In the genomic region with DNA sequence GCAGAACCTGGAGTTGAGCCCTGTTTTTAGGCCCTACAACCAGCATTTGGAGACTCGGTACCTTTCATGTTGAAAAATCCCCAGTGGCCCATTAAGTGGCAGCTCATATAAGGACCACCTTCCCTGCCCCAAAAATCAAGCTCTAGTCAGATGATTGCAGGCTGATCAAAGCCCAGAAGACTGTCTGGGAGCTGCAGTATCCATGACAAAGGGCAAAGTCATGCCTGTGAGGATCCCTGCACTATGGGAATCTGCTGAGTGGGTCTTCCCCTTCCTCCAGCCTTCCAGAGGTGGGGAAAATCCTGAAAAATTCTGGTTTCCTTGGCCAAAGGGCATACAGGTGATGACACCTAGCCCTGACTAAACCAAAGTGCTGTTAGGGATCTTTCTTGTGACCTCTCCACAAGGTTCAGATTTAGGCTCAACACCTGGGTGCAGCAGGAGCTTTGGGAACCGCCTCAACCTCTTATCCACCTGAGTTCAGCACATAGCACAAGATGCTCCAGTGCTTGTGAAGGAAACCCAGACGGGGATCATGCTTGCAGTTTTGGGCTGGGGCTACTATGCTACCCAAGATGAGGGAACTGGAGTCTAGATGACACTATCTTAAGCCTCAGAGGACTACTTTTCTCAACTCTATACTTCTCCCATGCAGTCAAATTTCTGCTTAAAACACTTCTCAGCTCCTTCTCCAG, we compare ENCODE assay signal across 8 cellular contexts. TPM values are rescaled to one million over a fixed set of nuclear protein-coding genes. Genes with fewer than 3 reads are reported as not detected.
A peak's percentile ranks its signal among the peaks of the same experiment; 100 is the strongest.
DNase-seq lines count a peak whose midpoint lies in the region; ATAC-seq, FAIRE-seq and TF ChIP-seq lines count a peak whose summit lies in the region.

No MANE protein-coding gene starts in this region.

- H3K4me1 ChIP-seq in pancreas: peaks cover 10 to 32% (median 18%) of the 10 kb centered on the region in 3 donors

- no peak for FAIRE-seq in pancreas (lab: Jason Lieb, UNC)

- H3K27ac ChIP-seq in epithelial cell of prostate: peak overlapping the region; percentile 87
- peak overlapping the region in 3 of 4 donors; percentile 91 to 94 (median 94) for H3K27ac ChIP-seq in pancreas

- 65 to 68% methylated on average over 3 of the region's 3 CpGs for WGBS in pancreas, 2 donors

- no peaks in the 10 kb centered on the region for H3K27me3 ChIP-seq in pancreas

- no peaks in the 10 kb centered on the region for H3K9me3 ChIP-seq in pancreas

- DNase-seq in GM13976 (ENCODE audit: low spot score): no peak
- no peak for DNase-seq in epithelial cell of prostate (ENCODE audit: low read depth, low spot score)
- no peak for DNase-seq in pancreas
- DNase-seq in ureter (ENCODE audit: low spot score): no peak
- DNase-seq in G401 (ENCODE audit: low spot score): no peak
- no peak for DNase-seq in HPDE6-E6E7 (ENCODE audit: extremely low spot score)
- DNase-seq in CD1c-positive myeloid dendritic cell (ENCODE audit: extremely low spot score): no peak

- intact Hi-C loops in pancreas (cut with DNase I): no loop called here

- TF ChIP-seq CTCF in GM13976 (IDR thresholded peaks at IDR 0.05; ENCODE audit: borderline replicate concordance, control extremely low read depth, extremely low read depth, insufficient read depth, missing control alignments) (peak; percentile 4), pancreas (IDR thresholded peaks at IDR 0.05) (no peak)

- no peak overlapping the region for H3K4me3 ChIP-seq in pancreas

- no peak for ATAC-seq in pancreas

- H3K36me3 ChIP-seq in pancreas: peaks cover 0 to 14% (median 14%) of the 10 kb centered on the region in 3 donors

- in situ Hi-C loops in GM13976 (cut with MboI; ENCODE audit: low sequenced_read_pairs, unreplicated experiment): no loop called here
- in situ Hi-C loops in G401 (cut with HindIII; ENCODE audit: low sequenced_read_pairs): no loop called here

TF ChIP-seq in PFSK-1, 5 proteins besides CTCF, POLR2A, EP300 and RAD21:
- TF ChIP-seq, protein P1, sequence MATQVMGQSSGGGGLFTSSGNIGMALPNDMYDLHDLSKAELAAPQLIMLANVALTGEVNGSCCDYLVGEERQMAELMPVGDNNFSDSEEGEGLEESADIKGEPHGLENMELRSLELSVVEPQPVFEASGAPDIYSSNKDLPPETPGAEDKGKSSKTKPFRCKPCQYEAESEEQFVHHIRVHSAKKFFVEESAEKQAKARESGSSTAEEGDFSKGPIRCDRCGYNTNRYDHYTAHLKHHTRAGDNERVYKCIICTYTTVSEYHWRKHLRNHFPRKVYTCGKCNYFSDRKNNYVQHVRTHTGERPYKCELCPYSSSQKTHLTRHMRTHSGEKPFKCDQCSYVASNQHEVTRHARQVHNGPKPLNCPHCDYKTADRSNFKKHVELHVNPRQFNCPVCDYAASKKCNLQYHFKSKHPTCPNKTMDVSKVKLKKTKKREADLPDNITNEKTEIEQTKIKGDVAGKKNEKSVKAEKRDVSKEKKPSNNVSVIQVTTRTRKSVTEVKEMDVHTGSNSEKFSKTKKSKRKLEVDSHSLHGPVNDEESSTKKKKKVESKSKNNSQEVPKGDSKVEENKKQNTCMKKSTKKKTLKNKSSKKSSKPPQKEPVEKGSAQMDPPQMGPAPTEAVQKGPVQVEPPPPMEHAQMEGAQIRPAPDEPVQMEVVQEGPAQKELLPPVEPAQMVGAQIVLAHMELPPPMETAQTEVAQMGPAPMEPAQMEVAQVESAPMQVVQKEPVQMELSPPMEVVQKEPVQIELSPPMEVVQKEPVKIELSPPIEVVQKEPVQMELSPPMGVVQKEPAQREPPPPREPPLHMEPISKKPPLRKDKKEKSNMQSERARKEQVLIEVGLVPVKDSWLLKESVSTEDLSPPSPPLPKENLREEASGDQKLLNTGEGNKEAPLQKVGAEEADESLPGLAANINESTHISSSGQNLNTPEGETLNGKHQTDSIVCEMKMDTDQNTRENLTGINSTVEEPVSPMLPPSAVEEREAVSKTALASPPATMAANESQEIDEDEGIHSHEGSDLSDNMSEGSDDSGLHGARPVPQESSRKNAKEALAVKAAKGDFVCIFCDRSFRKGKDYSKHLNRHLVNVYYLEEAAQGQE (IDR thresholded peaks at IDR 0.05; ENCODE audit: insufficient read depth in 1 of 2, low read depth in 2 of 2, low read length in 2 of 2): no peak
- TF ChIP-seq SIN3A (IDR thresholded peaks at IDR 0.05; ENCODE audit: borderline replicate concordance, insufficient read depth, low read length) (no peak), TAF1 (IDR thresholded peaks at IDR 0.05; ENCODE audit: borderline replicate concordance, insufficient read depth, low read length) (no peak), FOXP2 (optimal IDR thresholded peaks at IDR 0.05; ENCODE audit: borderline replicate concordance, extremely low read depth, extremely low read length, insufficient read depth) (no peak), POLR2AphosphoS5 (IDR thresholded peaks at IDR 0.05; ENCODE audit: low read depth, low read length) (peak; percentile 58; the same call in 1 of the 2 replicates)

RNA-seq across cellular contexts. Expression of a gene that starts 1.2 kb away (rescaled TPM):
- 40.1 TPM for polyA plus RNA-seq in PFSK-1 (2012; ENCODE audit: insufficient read length, low read depth)
- 10 to 100 TPM in 1 of 6 donors, 1 to 10 TPM in 5; 5.2 to 13.7 (median 6.8) TPM for total RNA-seq in pancreas
- 10 to 100 TPM; 16.5 to 30.8 TPM for polyA plus RNA-seq in pancreas
- total RNA-seq in ureter: 21.1 TPM
- total RNA-seq in G401 (2014; rRNA removed; shearing (Covaris generic)): 18.1 and 48.8 TPM in 2 replicates

RNA-seq across cellular contexts. Expression of a gene that starts 6.2 kb away (rescaled TPM):
- polyA plus RNA-seq in PFSK-1 (2012; ENCODE audit: insufficient read length, low read depth): 54.0 TPM
- 10 to 100 TPM; 30.5 to 44.9 (median 35.0) TPM for total RNA-seq in pancreas
- polyA plus RNA-seq in pancreas: 10 to 100 TPM; 53.7 to 92.0 TPM
- 49.3 TPM for total RNA-seq in ureter
- 56.7 and 72.5 TPM in 2 replicates for total RNA-seq in G401 (2014; rRNA removed; shearing (Covaris generic))

RNA-seq across cellular contexts. Expression of a gene that starts 6.3 kb away (rescaled TPM):
- 22.3 TPM for polyA plus RNA-seq in PFSK-1 (2012; ENCODE audit: insufficient read length, low read depth)
- total RNA-seq in pancreas (10 to 100 TPM; 11.8 to 20.9 (median 16.1) TPM), ureter (48.3 TPM)
- 10 to 100 TPM in 1 of 2 donors, 1 to 10 TPM in 1; 8.2 to 19.4 TPM for polyA plus RNA-seq in pancreas
- total RNA-seq in G401 (2014; rRNA removed; shearing (Covaris generic)): 37.4 and 56.5 TPM in 2 replicates

RNA-seq across cellular contexts. Expression of a gene that starts 22.1 kb away (rescaled TPM):
- polyA plus RNA-seq in PFSK-1 (2012; ENCODE audit: insufficient read length, low read depth): 17.9 TPM
- total RNA-seq in pancreas: 1 to 10 TPM; 1.9 to 4.3 (median 3.2) TPM
- polyA plus RNA-seq in pancreas: 10 to 100 TPM in 1 of 2 donors, 1 to 10 TPM in 1; 9.5 to 11.2 TPM
- total RNA-seq in ureter: 24.2 TPM
- total RNA-seq in G401 (2014; rRNA removed; shearing (Covaris generic)): 2.0 and 2.5 TPM in 2 replicates

RNA-seq across cellular contexts. Expression of a gene that starts 34.2 kb away (rescaled TPM):
- polyA plus RNA-seq in PFSK-1 (2012; ENCODE audit: insufficient read length, low read depth): 0.60 TPM
- total RNA-seq in pancreas (1 to 10 TPM in 5 of 6 donors, under 1 TPM in 1; 0.91 to 4.1 (median 1.8) TPM), ureter (1.2 TPM)
- polyA plus RNA-seq in pancreas: 1 to 10 TPM; 4.2 to 5.2 TPM
- not detected in 2 replicates for total RNA-seq in G401 (2014; rRNA removed; shearing (Covaris generic))
